ENCODE assay signal across 1 cellular context in the genomic region with DNA sequence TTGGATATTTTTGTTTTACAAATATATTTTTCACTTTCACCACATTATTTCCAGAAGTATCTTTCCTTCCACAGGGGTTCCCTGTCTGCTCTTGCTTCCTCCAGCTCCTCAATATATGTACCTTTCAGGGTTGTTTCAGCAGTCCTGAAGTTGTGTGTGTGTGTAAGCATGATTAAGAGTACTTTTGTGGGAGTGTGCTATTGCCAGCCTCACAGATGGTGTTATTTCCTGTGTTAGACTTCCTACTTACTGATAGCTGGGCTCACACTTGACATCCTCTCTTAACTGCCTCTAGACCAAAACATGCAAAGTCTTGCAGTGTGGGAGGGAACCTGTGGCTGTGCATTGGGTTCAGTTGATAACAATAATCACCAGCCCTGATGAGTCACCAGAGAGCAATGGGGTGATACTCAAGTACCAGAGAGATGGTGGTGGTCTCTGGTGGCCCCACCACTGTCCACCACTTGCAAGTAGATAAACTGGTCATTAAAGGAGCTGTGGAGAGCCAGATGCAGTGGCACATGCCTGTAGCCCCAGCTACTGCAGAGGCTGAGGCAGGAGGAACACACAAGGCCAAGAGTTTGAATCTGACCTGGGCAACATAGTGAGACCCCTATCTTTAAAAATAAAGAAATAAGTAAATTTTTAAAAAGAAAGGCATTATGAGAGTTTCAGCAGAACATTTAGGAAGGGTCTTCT.
TF ChIP-seq lines count a peak whose summit lies in the region.

No MANE protein-coding gene starts in this region.

TF ChIP-seq in K562, 482 proteins besides CTCF, POLR2A, EP300 and RAD21 (continued from another document):
- TF ChIP-seq, protein P1, sequence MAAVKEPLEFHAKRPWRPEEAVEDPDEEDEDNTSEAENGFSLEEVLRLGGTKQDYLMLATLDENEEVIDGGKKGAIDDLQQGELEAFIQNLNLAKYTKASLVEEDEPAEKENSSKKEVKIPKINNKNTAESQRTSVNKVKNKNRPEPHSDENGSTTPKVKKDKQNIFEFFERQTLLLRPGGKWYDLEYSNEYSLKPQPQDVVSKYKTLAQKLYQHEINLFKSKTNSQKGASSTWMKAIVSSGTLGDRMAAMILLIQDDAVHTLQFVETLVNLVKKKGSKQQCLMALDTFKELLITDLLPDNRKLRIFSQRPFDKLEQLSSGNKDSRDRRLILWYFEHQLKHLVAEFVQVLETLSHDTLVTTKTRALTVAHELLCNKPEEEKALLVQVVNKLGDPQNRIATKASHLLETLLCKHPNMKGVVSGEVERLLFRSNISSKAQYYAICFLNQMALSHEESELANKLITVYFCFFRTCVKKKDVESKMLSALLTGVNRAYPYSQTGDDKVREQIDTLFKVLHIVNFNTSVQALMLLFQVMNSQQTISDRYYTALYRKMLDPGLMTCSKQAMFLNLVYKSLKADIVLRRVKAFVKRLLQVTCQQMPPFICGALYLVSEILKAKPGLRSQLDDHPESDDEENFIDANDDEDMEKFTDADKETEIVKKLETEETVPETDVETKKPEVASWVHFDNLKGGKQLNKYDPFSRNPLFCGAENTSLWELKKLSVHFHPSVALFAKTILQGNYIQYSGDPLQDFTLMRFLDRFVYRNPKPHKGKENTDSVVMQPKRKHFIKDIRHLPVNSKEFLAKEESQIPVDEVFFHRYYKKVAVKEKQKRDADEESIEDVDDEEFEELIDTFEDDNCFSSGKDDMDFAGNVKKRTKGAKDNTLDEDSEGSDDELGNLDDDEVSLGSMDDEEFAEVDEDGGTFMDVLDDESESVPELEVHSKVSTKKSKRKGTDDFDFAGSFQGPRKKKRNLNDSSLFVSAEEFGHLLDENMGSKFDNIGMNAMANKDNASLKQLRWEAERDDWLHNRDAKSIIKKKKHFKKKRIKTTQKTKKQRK (IDR thresholded peaks at IDR 0.05; ENCODE audit: borderline replicate concordance, low read depth, low read length): no peak
- TF ChIP-seq NFE2L1 (tag; IDR thresholded peaks at IDR 0.05; ENCODE audit: borderline replicate concordance, low read depth) (no peak), ZKSCAN3 (CRISPR knock-in tag; IDR thresholded peaks at IDR 0.05) (no peak), MYBL2 (IDR thresholded peaks at IDR 0.05; ENCODE audit: low read depth) (peak; percentile 45; the same call in 1 of the 2 replicates), MYBL2 (CRISPR knock-in tag; IDR thresholded peaks at IDR 0.05; ENCODE audit: borderline replicate concordance) (no peak), NBN (IDR thresholded peaks at IDR 0.05; ENCODE audit: low read depth) (peak; percentile 85; the same call in 1 of the 2 replicates), GABPB2 (CRISPR knock-in tag; conservative IDR thresholded peaks at IDR 0.05) (no peak), NCOA2 (IDR thresholded peaks at IDR 0.05; ENCODE audit: partially characterized antibody in 2 of 2) (peak; percentile 60 to 69), ZFPM2 (CRISPR knock-in tag; IDR thresholded peaks at IDR 0.05) (no peak), RBM17 (IDR thresholded peaks at IDR 0.05; ENCODE audit: borderline replicate concordance, low read depth, low read length) (no peak), ARNT (IDR thresholded peaks at IDR 0.05) (peak; percentile 85 to 93), ZNF121 (CRISPR knock-in tag; conservative IDR thresholded peaks at IDR 0.05) (peak; percentile 45), DIDO1 (tag; IDR thresholded peaks at IDR 0.05; ENCODE audit: low read depth) (no peak), NFE2 (IDR thresholded peaks at IDR 0.05; ENCODE audit: low read depth) (peak; percentile 75), IRF2 (CRISPR knock-in tag; IDR thresholded peaks at IDR 0.05) (no peak), GATAD2A (IDR thresholded peaks at IDR 0.05) (no peak), MCM2 (IDR thresholded peaks at IDR 0.05; ENCODE audit: low read depth) (no peak), ZNF584 (CRISPR knock-in tag; IDR thresholded peaks at IDR 0.05; ENCODE audit: low read depth) (peak; percentile 94), JUN (IDR thresholded peaks at IDR 0.05; ENCODE audit: borderline replicate concordance, low read depth, low read length) (peak; percentile 96), JUN (CRISPR knock-in tag; IDR thresholded peaks at IDR 0.05; ENCODE audit: borderline replicate concordance) (no peak), CXXC5 (CRISPR knock-in tag; IDR thresholded peaks at IDR 0.05) (peak; percentile 63), ZNF717 (CRISPR knock-in tag; IDR thresholded peaks at IDR 0.05) (no peak), ZNF239 (CRISPR knock-in tag; IDR thresholded peaks at IDR 0.05) (peak; percentile 67), ZNF586 (CRISPR knock-in tag; conservative IDR thresholded peaks at IDR 0.05) (no peak), FOS (IDR thresholded peaks at IDR 0.05; ENCODE audit: extremely low read depth, insufficient read length) (peak; percentile 82), STAG1 (CRISPR knock-in tag; IDR thresholded peaks at IDR 0.05; ENCODE audit: borderline replicate concordance) (no peak), HOXB6 (CRISPR knock-in tag; IDR thresholded peaks at IDR 0.05; ENCODE audit: borderline replicate concordance) (no peak), CCAR2 (IDR thresholded peaks at IDR 0.05; ENCODE audit: low read depth, low read length) (no peak), MAFG (tag; conservative IDR thresholded peaks at IDR 0.05) (peak; percentile 47), BRD9 (IDR thresholded peaks at IDR 0.05; ENCODE audit: low read depth, partially characterized antibody) (peak; percentile 73), FUS (optimal IDR thresholded peaks at IDR 0.05; ENCODE audit: low read depth, low read length) (no peak), POLR2G (IDR thresholded peaks at IDR 0.05; ENCODE audit: low read depth, low read length) (no peak)
- TF ChIP-seq, protein P2, sequence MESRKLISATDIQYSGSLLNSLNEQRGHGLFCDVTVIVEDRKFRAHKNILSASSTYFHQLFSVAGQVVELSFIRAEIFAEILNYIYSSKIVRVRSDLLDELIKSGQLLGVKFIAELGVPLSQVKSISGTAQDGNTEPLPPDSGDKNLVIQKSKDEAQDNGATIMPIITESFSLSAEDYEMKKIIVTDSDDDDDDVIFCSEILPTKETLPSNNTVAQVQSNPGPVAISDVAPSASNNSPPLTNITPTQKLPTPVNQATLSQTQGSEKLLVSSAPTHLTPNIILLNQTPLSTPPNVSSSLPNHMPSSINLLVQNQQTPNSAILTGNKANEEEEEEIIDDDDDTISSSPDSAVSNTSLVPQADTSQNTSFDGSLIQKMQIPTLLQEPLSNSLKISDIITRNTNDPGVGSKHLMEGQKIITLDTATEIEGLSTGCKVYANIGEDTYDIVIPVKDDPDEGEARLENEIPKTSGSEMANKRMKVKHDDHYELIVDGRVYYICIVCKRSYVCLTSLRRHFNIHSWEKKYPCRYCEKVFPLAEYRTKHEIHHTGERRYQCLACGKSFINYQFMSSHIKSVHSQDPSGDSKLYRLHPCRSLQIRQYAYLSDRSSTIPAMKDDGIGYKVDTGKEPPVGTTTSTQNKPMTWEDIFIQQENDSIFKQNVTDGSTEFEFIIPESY (CRISPR knock-in tag; IDR thresholded peaks at IDR 0.05): no peak
- TF ChIP-seq, protein P3, sequence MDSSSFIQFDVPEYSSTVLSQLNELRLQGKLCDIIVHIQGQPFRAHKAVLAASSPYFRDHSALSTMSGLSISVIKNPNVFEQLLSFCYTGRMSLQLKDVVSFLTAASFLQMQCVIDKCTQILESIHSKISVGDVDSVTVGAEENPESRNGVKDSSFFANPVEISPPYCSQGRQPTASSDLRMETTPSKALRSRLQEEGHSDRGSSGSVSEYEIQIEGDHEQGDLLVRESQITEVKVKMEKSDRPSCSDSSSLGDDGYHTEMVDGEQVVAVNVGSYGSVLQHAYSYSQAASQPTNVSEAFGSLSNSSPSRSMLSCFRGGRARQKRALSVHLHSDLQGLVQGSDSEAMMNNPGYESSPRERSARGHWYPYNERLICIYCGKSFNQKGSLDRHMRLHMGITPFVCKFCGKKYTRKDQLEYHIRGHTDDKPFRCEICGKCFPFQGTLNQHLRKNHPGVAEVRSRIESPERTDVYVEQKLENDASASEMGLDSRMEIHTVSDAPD (CRISPR knock-in tag; IDR thresholded peaks at IDR 0.05): 0 out of 2 replicates have a peak, but pooled peaks have one; percentile 16
- TF ChIP-seq, protein P4, sequence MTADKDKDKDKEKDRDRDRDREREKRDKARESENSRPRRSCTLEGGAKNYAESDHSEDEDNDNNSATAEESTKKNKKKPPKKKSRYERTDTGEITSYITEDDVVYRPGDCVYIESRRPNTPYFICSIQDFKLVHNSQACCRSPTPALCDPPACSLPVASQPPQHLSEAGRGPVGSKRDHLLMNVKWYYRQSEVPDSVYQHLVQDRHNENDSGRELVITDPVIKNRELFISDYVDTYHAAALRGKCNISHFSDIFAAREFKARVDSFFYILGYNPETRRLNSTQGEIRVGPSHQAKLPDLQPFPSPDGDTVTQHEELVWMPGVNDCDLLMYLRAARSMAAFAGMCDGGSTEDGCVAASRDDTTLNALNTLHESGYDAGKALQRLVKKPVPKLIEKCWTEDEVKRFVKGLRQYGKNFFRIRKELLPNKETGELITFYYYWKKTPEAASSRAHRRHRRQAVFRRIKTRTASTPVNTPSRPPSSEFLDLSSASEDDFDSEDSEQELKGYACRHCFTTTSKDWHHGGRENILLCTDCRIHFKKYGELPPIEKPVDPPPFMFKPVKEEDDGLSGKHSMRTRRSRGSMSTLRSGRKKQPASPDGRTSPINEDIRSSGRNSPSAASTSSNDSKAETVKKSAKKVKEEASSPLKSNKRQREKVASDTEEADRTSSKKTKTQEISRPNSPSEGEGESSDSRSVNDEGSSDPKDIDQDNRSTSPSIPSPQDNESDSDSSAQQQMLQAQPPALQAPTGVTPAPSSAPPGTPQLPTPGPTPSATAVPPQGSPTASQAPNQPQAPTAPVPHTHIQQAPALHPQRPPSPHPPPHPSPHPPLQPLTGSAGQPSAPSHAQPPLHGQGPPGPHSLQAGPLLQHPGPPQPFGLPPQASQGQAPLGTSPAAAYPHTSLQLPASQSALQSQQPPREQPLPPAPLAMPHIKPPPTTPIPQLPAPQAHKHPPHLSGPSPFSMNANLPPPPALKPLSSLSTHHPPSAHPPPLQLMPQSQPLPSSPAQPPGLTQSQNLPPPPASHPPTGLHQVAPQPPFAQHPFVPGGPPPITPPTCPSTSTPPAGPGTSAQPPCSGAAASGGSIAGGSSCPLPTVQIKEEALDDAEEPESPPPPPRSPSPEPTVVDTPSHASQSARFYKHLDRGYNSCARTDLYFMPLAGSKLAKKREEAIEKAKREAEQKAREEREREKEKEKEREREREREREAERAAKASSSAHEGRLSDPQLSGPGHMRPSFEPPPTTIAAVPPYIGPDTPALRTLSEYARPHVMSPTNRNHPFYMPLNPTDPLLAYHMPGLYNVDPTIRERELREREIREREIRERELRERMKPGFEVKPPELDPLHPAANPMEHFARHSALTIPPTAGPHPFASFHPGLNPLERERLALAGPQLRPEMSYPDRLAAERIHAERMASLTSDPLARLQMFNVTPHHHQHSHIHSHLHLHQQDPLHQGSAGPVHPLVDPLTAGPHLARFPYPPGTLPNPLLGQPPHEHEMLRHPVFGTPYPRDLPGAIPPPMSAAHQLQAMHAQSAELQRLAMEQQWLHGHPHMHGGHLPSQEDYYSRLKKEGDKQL (CRISPR knock-in tag; IDR thresholded peaks at IDR 0.05; ENCODE audit: borderline replicate concordance): no peak
- TF ChIP-seq, protein P5, sequence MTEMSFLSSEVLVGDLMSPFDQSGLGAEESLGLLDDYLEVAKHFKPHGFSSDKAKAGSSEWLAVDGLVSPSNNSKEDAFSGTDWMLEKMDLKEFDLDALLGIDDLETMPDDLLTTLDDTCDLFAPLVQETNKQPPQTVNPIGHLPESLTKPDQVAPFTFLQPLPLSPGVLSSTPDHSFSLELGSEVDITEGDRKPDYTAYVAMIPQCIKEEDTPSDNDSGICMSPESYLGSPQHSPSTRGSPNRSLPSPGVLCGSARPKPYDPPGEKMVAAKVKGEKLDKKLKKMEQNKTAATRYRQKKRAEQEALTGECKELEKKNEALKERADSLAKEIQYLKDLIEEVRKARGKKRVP (CRISPR knock-in tag; IDR thresholded peaks at IDR 0.05): peak; percentile 83
- TF ChIP-seq, protein P6, sequence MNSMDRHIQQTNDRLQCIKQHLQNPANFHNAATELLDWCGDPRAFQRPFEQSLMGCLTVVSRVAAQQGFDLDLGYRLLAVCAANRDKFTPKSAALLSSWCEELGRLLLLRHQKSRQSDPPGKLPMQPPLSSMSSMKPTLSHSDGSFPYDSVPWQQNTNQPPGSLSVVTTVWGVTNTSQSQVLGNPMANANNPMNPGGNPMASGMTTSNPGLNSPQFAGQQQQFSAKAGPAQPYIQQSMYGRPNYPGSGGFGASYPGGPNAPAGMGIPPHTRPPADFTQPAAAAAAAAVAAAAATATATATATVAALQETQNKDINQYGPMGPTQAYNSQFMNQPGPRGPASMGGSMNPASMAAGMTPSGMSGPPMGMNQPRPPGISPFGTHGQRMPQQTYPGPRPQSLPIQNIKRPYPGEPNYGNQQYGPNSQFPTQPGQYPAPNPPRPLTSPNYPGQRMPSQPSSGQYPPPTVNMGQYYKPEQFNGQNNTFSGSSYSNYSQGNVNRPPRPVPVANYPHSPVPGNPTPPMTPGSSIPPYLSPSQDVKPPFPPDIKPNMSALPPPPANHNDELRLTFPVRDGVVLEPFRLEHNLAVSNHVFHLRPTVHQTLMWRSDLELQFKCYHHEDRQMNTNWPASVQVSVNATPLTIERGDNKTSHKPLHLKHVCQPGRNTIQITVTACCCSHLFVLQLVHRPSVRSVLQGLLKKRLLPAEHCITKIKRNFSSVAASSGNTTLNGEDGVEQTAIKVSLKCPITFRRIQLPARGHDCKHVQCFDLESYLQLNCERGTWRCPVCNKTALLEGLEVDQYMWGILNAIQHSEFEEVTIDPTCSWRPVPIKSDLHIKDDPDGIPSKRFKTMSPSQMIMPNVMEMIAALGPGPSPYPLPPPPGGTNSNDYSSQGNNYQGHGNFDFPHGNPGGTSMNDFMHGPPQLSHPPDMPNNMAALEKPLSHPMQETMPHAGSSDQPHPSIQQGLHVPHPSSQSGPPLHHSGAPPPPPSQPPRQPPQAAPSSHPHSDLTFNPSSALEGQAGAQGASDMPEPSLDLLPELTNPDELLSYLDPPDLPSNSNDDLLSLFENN (IDR thresholded peaks at IDR 0.05; ENCODE audit: low read depth in 2 of 2, low read length in 2 of 2): peak in 1 of 2 experiments; percentile 96; a peak in 2 of 4 replicates
TF ChIP-seq in K562: peak in this region for 171.
